ENCODE assay signal across 8 cellular contexts in the genomic region with DNA sequence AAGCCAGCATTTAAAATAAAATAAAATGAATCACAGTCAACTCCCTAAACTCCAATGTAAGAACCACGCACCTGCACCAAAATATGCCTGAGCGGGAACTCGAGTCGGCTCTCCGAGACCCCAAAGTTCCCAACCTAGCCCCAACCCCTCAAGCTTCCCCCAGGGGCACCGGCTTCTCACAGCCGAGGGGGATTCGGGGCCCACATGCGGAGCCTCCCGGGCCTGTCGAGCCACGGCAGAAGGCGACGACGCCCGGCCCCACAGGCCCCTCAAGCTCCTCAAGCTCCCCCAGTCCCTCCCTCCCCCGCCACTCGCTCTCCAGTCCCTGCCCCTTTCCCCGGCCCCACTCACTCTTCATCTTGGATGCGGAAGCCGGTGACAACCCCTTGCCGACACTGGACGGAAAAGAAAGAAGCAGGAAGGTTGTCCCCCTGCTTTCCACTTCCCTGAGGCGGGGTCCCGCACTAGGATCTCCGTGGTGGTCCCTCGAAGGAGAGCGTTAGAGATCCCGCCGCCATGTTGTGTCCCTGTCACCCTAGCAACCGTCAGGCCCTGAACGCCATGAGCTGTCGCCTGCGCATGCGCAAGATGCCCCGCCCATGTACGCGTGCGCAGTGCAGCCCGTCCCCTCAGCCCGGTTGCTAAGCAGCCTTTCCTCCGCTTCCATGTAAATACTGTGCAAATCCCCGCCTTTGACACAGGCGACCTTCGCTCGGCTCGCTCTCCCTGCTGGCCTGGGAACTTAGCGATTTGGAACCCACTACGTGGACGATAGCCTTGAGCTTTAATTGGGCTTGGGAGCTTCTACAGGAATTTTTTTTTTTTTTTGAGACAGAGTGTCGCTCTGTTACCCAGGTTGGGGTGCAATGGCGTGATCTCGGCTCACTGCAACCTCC. TPM values are rescaled to one million over a fixed set of nuclear protein-coding genes. Genes with fewer than 3 reads are reported as not detected.
DNase-seq lines count a peak whose midpoint lies in the region; ATAC-seq and TF ChIP-seq lines count a peak whose summit lies in the region.

TSS of gene MOK (minus strand) at position 554 of the 896 bp plus-strand sequence. CDS start at position 358, 196 bp downstream.

- peaks cover 27 to 31% of the 10 kb centered on the region in 2 experiments for H3K4me1 ChIP-seq in neutrophil (ENCODE audit: control insufficient read depth in 1 of 2, insufficient read depth in 1 of 2, low read depth in 1 of 2, low read length in 1 of 2)

- ATAC-seq in HG02588 (IDR thresholded peaks at IDR 0.05; ENCODE audit: unreplicated experiment) = peak; percentile 96

- peak within 1 kb of the TSS; percentile 83 to 90 for H3K4me3 ChIP-seq in neutrophil (ENCODE audit: low read depth in 1 of 2, low read length in 1 of 2)

- H3K27ac ChIP-seq in neutrophil (peak within 1 kb of the TSS; percentile 65), substantia nigra (ENCODE audit: low read depth, low read length, poor library complexity, severe bottlenecking) (no peak within 1 kb of the TSS)

- DNase-seq in GM03348 (ENCODE audit: low spot score) = peak; percentile 99
- DNase-seq in NCI-H1048 (lab: John Stamatoyannopoulos, UW) = peak; percentile 87
- DNase-seq in SK-N-DZ (ENCODE audit: low spot score) = peak; percentile 89
- DNase-seq in activated naive CD4-positive, alpha-beta T cell treated with anti-CD3 and anti-CD28 coated beads, Interleukin-2, amount 50 U/mL, for 16 hours = peak; percentile 94
- DNase-seq in globus pallidus (ENCODE audit: low spot score) = peak; percentile 95
- peak; percentile 66 to 97 (median 91) for DNase-seq in substantia nigra (lab: John Stamatoyannopoulos, UW)

- no peaks in the 10 kb centered on the region for H3K27me3 ChIP-seq in neutrophil

- H3K9me3 ChIP-seq in neutrophil = no peaks in the 10 kb centered on the region

- no peaks in the 10 kb centered on the region for H3K36me3 ChIP-seq in neutrophil

- TF ChIP-seq CTCF in neutrophil (IDR thresholded peaks at IDR 0.05) = peak; percentile 7

RNA-seq across cellular contexts. Expression of gene MOK, which starts in this region (rescaled TPM):
- 3.5 and 3.7 TPM in 2 replicates for polyA plus RNA-seq in SK-N-DZ (2014; cell fraction: cytosol; rRNA removed)
- polyA plus RNA-seq in SK-N-DZ (2014; cell fraction: nucleus; rRNA removed) = 11.7 and 14.2 TPM in 2 replicates
